35 cellular contexts compared by ENCODE assay signal in genomic region chr14:52339262-52339661, GRCh38. TPM values are rescaled to one million over a fixed set of nuclear protein-coding genes. Genes with fewer than 3 reads are reported as not detected.
"Had no signal": no experiment of that assay in that cellular context is flagged by ENCODE, and none has a peak within 500 bp of the region (broad histone marks: within the 10 kb centered on the region; RNA-seq: fewer than 3 reads in every experiment).

No MANE protein-coding gene starts in this region.

- H3K4me1 Mint-ChIP-seq: activated B cell treated with CpG ODN at 0.5 μM for 24 hours, brain had no signal

- H3K9me3 Mint-ChIP-seq: activated B cell treated with CpG ODN at 0.5 μM for 24 hours; activated CD4-positive, alpha-beta memory T cell treated with anti-CD3 and anti-CD28 coated beads for 36 hours; activated CD8-positive, alpha-beta T cell treated with anti-CD3 and anti-CD28 coated beads for 36 hours; activated naive CD4-positive, alpha-beta T cell treated with anti-CD3 and anti-CD28 coated beads, Interleukin-2, amount 50 U/mL, for 24 hours; activated naive CD8-positive, alpha-beta T cell treated with anti-CD3 and anti-CD28 coated beads, Interleukin-2, amount 50 U/mL, for 24 hours; activated T-cell treated with anti-CD3 and anti-CD28 coated beads, Interleukin-2, amount 50 U/mL, for 4 hours; activated T-cell treated with anti-CD3 and anti-CD28 coated beads, Interleukin-2, amount 50 U/mL, for 72 hours; activated T-helper 17 cell treated with anti-CD3 and anti-CD28 coated beads, Interleukin-2, amount 50 U/mL, for 72 hours; central memory CD8-positive, alpha-beta T cell had no signal

- H3K4me1 ChIP-seq: ascending aorta had no signal

- H3K4me3 ChIP-seq: ascending aorta, cardiac muscle cell had no signal

- ATAC-seq: activated CD8-positive, alpha-beta T cell treated with anti-CD3 and anti-CD28 coated beads for 36 hours; activated naive CD8-positive, alpha-beta T cell treated with anti-CD3 and anti-CD28 coated beads, Interleukin-2, amount 50 U/mL, for 24 hours; activated T-cell treated with anti-CD3 and anti-CD28 coated beads, Interleukin-2, amount 50 U/mL, for 4 hours; activated T-cell treated with anti-CD3 and anti-CD28 coated beads, Interleukin-2, amount 50 U/mL, for 72 hours; activated T-helper 17 cell treated with anti-CD3 and anti-CD28 coated beads, Interleukin-2, amount 50 U/mL, for 72 hours had no signal

- H3K4me3 Mint-ChIP-seq: activated B cell treated with CpG ODN at 0.5 μM for 24 hours; activated CD4-positive, alpha-beta memory T cell treated with anti-CD3 and anti-CD28 coated beads for 36 hours; activated CD8-positive, alpha-beta T cell treated with anti-CD3 and anti-CD28 coated beads for 36 hours; activated naive CD4-positive, alpha-beta T cell treated with anti-CD3 and anti-CD28 coated beads, Interleukin-2, amount 10 ng/mL, durations not matched to agents 7 days and 5 days; activated naive CD4-positive, alpha-beta T cell treated with anti-CD3 and anti-CD28 coated beads, Interleukin-2, amount 50 U/mL, for 24 hours; activated naive CD8-positive, alpha-beta T cell; activated naive CD8-positive, alpha-beta T cell treated with anti-CD3 and anti-CD28 coated beads, Interleukin-2, amount 10 ng/mL, durations not matched to agents 7 days and 5 days; activated naive CD8-positive, alpha-beta T cell treated with anti-CD3 and anti-CD28 coated beads, Interleukin-2, amount 50 U/mL, for 24 hours; activated T-cell treated with anti-CD3 and anti-CD28 coated beads, Interleukin-2, amount 50 U/mL, for 4 hours; activated T-cell treated with anti-CD3 and anti-CD28 coated beads, Interleukin-2, amount 50 U/mL, for 72 hours; activated T-helper 1 cell treated with anti-CD3 and anti-CD28 coated beads, Interleukin-12 subunit alpha, Interleukin-12 subunit beta, Interleukin-2, Interleukin-4 antibody, amounts not matched to agents 30 ng/mL and 10 ng/mL and 1 ng/mL, durations not matched to agents 14 hours and 24 hours and 36 hours; activated T-helper 17 cell treated with anti-CD3 and anti-CD28 coated beads, Interleukin-2, amount 50 U/mL, for 72 hours; brain; central memory CD8-positive, alpha-beta T cell; T-helper 1 cell treated with Interleukin-12 subunit alpha and Interleukin-12 subunit beta and Interleukin-4 antibody, amounts not matched to agents 30 μg/mL and 1 μg/mL, for 36 hours; T-helper 2 cell treated with Interferon-gamma antibody and Interleukin-4, amounts not matched to agents 5 μg/mL and 100 μg/mL, for 36 hours had no signal

- H3K36me3 Mint-ChIP-seq: activated CD4-positive, alpha-beta memory T cell treated with anti-CD3 and anti-CD28 coated beads for 36 hours; activated naive CD4-positive, alpha-beta T cell treated with anti-CD3 and anti-CD28 coated beads, Interleukin-2, amount 50 U/mL, for 24 hours; brain had no signal

- H3K9me3 ChIP-seq: ascending aorta had no signal

- DNase-seq: activated B cell treated with CpG ODN at 0.5 μM for 24 hours; activated CD4-positive, alpha-beta memory T cell treated with anti-CD3 and anti-CD28 coated beads for 36 hours; activated CD4-positive, alpha-beta T cell treated with anti-CD3 and anti-CD28 coated beads for 48 hours; activated CD4-positive, alpha-beta T cell treated with anti-CD3 and anti-CD28 coated beads, Interleukin-2, amount 50 U/mL, for 1 hour; activated CD4-positive, alpha-beta T cell treated with anti-CD3 and anti-CD28 coated beads, Interleukin-2, amount 50 U/mL, for 4 hours; activated CD4-positive, CD25-positive, alpha-beta regulatory T cell treated with anti-CD3 and anti-CD28 coated beads, Interleukin-2, amount 50 U/mL, for 72 hours; activated CD8-positive, alpha-beta memory T cell treated with anti-CD3 and anti-CD28 coated beads, Interleukin-2, amount 50 U/mL, for 4 hours; activated CD8-positive, alpha-beta T cell treated with anti-CD3 and anti-CD28 coated beads for 36 hours; activated gamma-delta T cell; activated naive CD4-positive, alpha-beta T cell treated with anti-CD3 and anti-CD28 coated beads, Interleukin-2, amount 10 ng/mL, durations not matched to agents 7 days and 5 days; activated naive CD4-positive, alpha-beta T cell treated with Interleukin-2 at 50 U/mL for 16 hours; activated naive CD8-positive, alpha-beta T cell treated with anti-CD3 and anti-CD28 coated beads, Interleukin-2, amount 10 ng/mL, durations not matched to agents 7 days and 5 days; activated naive CD8-positive, alpha-beta T cell treated with anti-CD3 and anti-CD28 coated beads, Interleukin-2, amount 50 U/mL, for 24 hours; activated T-cell treated with anti-CD3 and anti-CD28 coated beads for 4 hours; activated T-cell treated with anti-CD3 and anti-CD28 coated beads, Interleukin-2, amount 50 U/mL, for 1 hour; activated T-cell treated with anti-CD3 and anti-CD28 coated beads, Interleukin-2, amount 50 U/mL, for 4 hours; activated T-cell treated with anti-CD3 and anti-CD28 coated beads, Interleukin-2, amount 50 U/mL, for 72 hours; amygdala; anterior cingulate cortex; caudate nucleus; cerebellar nuclear complex; T-helper 1 cell; T-helper 2 cell; T-helper 9 cell had no signal

- H3K27me3 Mint-ChIP-seq: activated CD8-positive, alpha-beta T cell treated with anti-CD3 and anti-CD28 coated beads for 36 hours; activated naive CD4-positive, alpha-beta T cell treated with anti-CD3 and anti-CD28 coated beads, Interleukin-2, amount 50 U/mL, for 24 hours; activated naive CD8-positive, alpha-beta T cell; activated naive CD8-positive, alpha-beta T cell treated with anti-CD3 and anti-CD28 coated beads, Interleukin-2, amount 10 ng/mL, durations not matched to agents 7 days and 5 days; activated T-helper 17 cell treated with anti-CD3 and anti-CD28 coated beads, Interleukin-2, amount 50 U/mL, for 72 hours; central memory CD8-positive, alpha-beta T cell had no signal

- H3K36me3 ChIP-seq: ascending aorta, cardiac muscle cell had no signal

- H3K27me3 ChIP-seq: ascending aorta, cardiac muscle cell had no signal

- H3K27ac ChIP-seq: ascending aorta, cardiac muscle cell, VCaP had no signal

- H3K27ac Mint-ChIP-seq: activated B cell treated with CpG ODN at 0.5 μM for 24 hours; activated CD4-positive, alpha-beta memory T cell treated with anti-CD3 and anti-CD28 coated beads for 36 hours; activated CD8-positive, alpha-beta T cell treated with anti-CD3 and anti-CD28 coated beads for 36 hours; activated naive CD4-positive, alpha-beta T cell treated with anti-CD3 and anti-CD28 coated beads, Interleukin-2, amount 10 ng/mL, durations not matched to agents 7 days and 5 days; activated naive CD4-positive, alpha-beta T cell treated with anti-CD3 and anti-CD28 coated beads, Interleukin-2, amount 50 U/mL, for 24 hours; activated naive CD8-positive, alpha-beta T cell; activated naive CD8-positive, alpha-beta T cell treated with anti-CD3 and anti-CD28 coated beads, Interleukin-2, amount 50 U/mL, for 24 hours; activated T-cell treated with anti-CD3 and anti-CD28 coated beads, Interleukin-2, amount 50 U/mL, for 72 hours; activated T-helper 1 cell treated with anti-CD3 and anti-CD28 coated beads, Interleukin-12 subunit alpha, Interleukin-12 subunit beta, Interleukin-2, Interleukin-4 antibody, amounts not matched to agents 30 ng/mL and 10 ng/mL and 1 ng/mL, durations not matched to agents 14 hours and 24 hours and 36 hours; activated T-helper 17 cell treated with anti-CD3 and anti-CD28 coated beads, Interleukin-2, amount 50 U/mL, for 72 hours; brain; T-helper 1 cell treated with Interleukin-12 subunit alpha and Interleukin-12 subunit beta and Interleukin-4 antibody, amounts not matched to agents 30 μg/mL and 1 μg/mL, for 36 hours; T-helper 2 cell treated with Interferon-gamma antibody and Interleukin-4, amounts not matched to agents 5 μg/mL and 100 μg/mL, for 36 hours had no signal

RNA-seq across cellular contexts. Expression of gene PTGER2, which starts 25.1 kb away (rescaled TPM):
- total RNA-seq: cardiac muscle cell had no signal
- polyA plus RNA-seq: cardiac muscle cell had no signal
